8 cellular contexts compared by ENCODE assay signal in the genomic region with DNA sequence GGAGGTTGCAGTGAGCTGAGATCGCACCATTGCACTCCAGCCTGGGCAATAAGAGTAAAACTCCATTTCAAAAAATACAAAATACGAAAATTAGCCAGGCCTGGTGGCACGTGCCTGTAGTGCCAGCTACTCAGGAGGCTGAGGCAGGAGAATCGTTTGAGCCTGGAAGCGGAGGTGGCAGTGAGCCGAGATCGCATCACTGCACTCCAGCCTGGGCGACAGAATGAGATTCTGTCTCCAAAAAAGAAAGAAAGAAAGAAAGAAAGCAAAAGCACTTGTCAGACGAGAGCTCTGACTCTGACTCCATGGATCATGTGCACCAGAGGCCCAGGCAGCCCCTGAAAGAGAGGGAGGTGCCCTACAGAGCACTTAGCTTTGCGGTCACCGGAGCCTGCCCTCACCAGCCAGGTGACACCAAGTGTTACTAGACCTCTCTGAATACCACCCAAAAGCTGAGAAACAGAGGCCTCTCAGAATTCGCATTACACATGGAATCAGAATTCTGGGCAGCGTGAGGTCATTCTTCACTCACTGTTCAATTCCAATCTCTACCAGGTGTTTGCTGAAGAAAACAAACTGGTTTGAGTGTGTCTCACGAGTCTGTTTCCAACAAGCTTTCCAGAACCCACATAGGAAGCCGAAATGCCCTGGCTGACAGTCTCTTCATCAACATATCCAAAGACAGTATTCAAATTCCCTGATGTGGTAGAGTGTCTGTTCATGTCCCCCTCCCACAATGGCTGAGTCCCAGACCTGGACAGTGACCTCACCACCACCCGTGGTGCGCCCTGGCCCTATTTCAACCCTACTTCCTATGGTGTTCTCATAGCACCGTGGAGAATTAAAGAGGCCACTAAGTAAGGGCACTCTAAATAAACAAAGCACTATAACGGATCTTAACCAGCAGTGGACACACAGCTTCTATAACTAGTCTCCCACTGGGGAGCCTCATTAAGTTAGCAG. TPM values are rescaled to one million over a fixed set of nuclear protein-coding genes. Genes with fewer than 3 reads are reported as not detected.
DNase-seq lines count a peak whose midpoint lies in the region; ATAC-seq and TF ChIP-seq lines count a peak whose summit lies in the region.

No MANE protein-coding gene starts in this region.

- DNase-seq in CD1c-positive myeloid dendritic cell (ENCODE audit: extremely low spot score) (peak; percentile 25), astrocyte of the spinal cord (ENCODE audit: low read depth, low spot score) (peak; percentile 77), left lung (peak in 1 of 2 donors; percentile 56)
- DNase-seq in Jurkat, Clone E6-1 (ENCODE audit: low read depth, low spot score): no peak
- DNase-seq in effector CD4-positive, alpha-beta T cell: no peak

- H3K9me3 ChIP-seq in left lung: no peaks in the 10 kb centered on the region

- peak overlapping the region; percentile 85 for H3K4me3 ChIP-seq in Jurkat, Clone E6-1 (ENCODE audit: low read length)
- peak overlapping the region; percentile 99 for H3K4me3 ChIP-seq in astrocyte of the spinal cord (ENCODE audit: low read depth, low read length)
- H3K4me3 ChIP-seq in left lung: peak overlapping the region; percentile 79 to 99

- peaks cover 0 to 27% of the 10 kb centered on the region in 2 donors for H3K36me3 ChIP-seq in left lung

- H3K27ac ChIP-seq in left lung (peak overlapping the region; percentile 94 to 97), temporal lobe (ENCODE audit: low read depth, low read length) (peak overlapping the region; percentile 99)

- in situ Hi-C loops in astrocyte of the spinal cord (cut with HindIII; ENCODE audit: low sequenced_read_pairs): no loop called here

- intact Hi-C loops in left lung (cut with DNase I): no loop called here

- H3K4me1 ChIP-seq in left lung: peaks cover 9 to 33% of the 10 kb centered on the region in 2 donors

- TF ChIP-seq CTCF in astrocyte of the spinal cord (IDR thresholded peaks at IDR 0.05; ENCODE audit: low read depth, low read length) (no peak), left lung (IDR thresholded peaks at IDR 0.05) (no peak)

- no peaks in the 10 kb centered on the region for H3K27me3 ChIP-seq in left lung

- ATAC-seq in left lung: peak; percentile 49
- ATAC-seq in HG03378 (IDR thresholded peaks at IDR 0.05; ENCODE audit: unreplicated experiment): no peak
- ATAC-seq in HG03442 (IDR thresholded peaks at IDR 0.05; ENCODE audit: unreplicated experiment): no peak

RNA-seq across cellular contexts. Expression of gene FLCN, which starts 1.5 kb away (rescaled TPM):
- 11.8 TPM for polyA plus RNA-seq in Jurkat, Clone E6-1 (2012; ENCODE audit: insufficient read depth, insufficient read length)
- total RNA-seq in left lung (10 to 100 TPM; 73.4 to 80.1 TPM), temporal lobe (26.8 TPM)

RNA-seq across cellular contexts. Expression of gene PLD6, which starts 29.4 kb away (rescaled TPM):
- 4.8 TPM for polyA plus RNA-seq in Jurkat, Clone E6-1 (2012; ENCODE audit: insufficient read depth, insufficient read length)
- total RNA-seq in left lung (1 to 10 TPM; 3.4 to 5.6 TPM), temporal lobe (5.4 TPM)

RNA-seq across cellular contexts. Expression of gene COPS3, which starts 45.6 kb away (rescaled TPM):
- polyA plus RNA-seq in Jurkat, Clone E6-1 (2012; ENCODE audit: insufficient read depth, insufficient read length): 183 TPM
- total RNA-seq in left lung (10 to 100 TPM; 48.4 to 63.7 TPM), temporal lobe (79.7 TPM)

Comparison
In these comparisons a context has a peak if more than half of its experiments do, and no peak if none do; other contexts are left out.
1. DNase-seq: peak in CD1c-positive myeloid dendritic cell (single experiment) and astrocyte of the spinal cord (single experiment); none in Jurkat, Clone E6-1 (single experiment) and effector CD4-positive, alpha-beta T cell (single experiment).
2. Peak in every context shown above with its lines, with median percentiles within 50 percentile points of each other: H3K4me3 ChIP-seq.